ENCODE assay signal across 8 cellular contexts in the genomic region with DNA sequence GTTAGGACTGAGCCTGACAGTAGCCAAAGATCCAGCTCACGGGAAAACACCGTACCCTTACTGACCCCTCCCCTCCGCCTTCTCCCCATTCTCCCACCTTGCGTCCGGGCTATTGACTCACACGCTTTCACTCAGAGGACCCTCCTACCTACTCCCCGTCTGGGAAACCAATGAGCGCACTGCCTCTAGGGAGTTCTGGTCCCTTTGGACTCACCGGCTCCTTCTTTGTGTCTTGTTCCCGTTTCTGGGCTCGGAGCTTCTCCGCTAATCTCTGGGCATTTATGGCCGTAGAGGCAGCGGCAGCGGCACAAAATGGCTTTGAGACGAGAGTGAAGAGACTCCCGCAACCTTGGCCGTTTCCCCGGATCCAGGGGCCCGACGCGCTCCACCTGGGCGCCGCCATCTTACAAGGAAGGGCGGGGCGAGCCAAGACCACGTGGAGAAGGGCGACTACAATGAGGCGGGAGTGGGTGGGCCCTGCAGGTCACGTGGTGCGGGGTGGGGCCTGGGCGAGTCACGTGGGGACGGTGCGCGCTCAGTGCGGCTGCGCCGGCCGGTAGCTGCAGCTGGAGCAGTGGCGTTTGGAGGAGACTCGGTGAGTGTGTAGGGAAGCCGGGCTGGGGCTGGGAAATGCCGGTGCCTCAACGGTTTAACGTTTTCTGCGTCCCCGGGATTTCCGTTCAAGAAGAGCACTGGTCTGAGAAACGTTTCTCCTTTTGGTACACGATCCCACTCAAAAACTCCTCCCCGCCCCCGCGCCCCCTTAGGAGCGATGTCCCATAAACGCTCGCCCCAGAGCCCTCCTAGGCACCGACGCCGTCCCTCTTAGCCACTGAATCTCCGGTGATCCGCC. TPM values are rescaled to one million over a fixed set of nuclear protein-coding genes. Genes with fewer than 3 reads are reported as not detected.
DNase-seq lines count a peak whose midpoint lies in the region; ATAC-seq and TF ChIP-seq lines count a peak whose summit lies in the region.

A gene (plus strand): TSS at position 547 of the 853 bp plus-strand sequence. CDS start 23,220 bp downstream, outside the sequence.
A gene with protein sequence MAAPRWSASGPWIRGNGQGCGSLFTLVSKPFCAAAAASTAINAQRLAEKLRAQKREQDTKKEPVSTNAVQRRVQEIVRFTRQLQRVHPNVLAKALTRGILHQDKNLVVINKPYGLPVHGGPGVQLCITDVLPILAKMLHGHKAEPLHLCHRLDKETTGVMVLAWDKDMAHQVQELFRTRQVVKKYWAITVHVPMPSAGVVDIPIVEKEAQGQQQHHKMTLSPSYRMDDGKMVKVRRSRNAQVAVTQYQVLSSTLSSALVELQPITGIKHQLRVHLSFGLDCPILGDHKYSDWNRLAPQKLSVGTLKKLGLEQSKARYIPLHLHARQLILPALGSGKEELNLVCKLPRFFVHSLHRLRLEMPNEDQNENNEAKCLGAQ (minus strand): TSS at position 415 of the 853 bp plus-strand sequence. CDS start 12 bp downstream, at position 403.

- H3K36me3 Mint-ChIP-seq in progenitor cell of endocrine pancreas (ENCODE audit: insufficient read depth) = peaks cover 7% of the 10 kb centered on the region

- no peaks in the 10 kb centered on the region for H3K27me3 ChIP-seq in upper lobe of right lung

- peak; percentile 65 for DNase-seq in NCI-H1694 (lab: John Stamatoyannopoulos, UW)
- peak; percentile 92 for DNase-seq in amniotic epithelial cell (ENCODE audit: low read depth)
- DNase-seq in left cardiac atrium = peak; percentile 98
- peak; percentile 99 for DNase-seq in progenitor cell of endocrine pancreas (ENCODE audit: low spot score, unreplicated experiment)
- DNase-seq in upper lobe of right lung = peak; percentile 99

- intact Hi-C loops in T-helper 1 cell treated with Interleukin-12 subunit alpha and Interleukin-12 subunit beta and Interleukin-4 antibody, amounts not matched to agents 30 ng/mL and 1 ng/mL, for 36 hours (cut with micrococcal nuclease) = loop anchor here (1.0 to 5.0 kb wide), 17 partner anchors 17 to 1257 kb away; a partner anchor contains a TSS
- intact Hi-C loops in left cardiac atrium (cut with DNase I) = loop anchor here in 1 of 2 donors (10.0 kb wide), 1 partner anchor 53 kb away; a partner anchor contains a TSS
- intact Hi-C loops in upper lobe of right lung (cut with DNase I) = no loop called here

- no peaks in the 10 kb centered on the region for H3K27me3 Mint-ChIP-seq in progenitor cell of endocrine pancreas

- peak within 1 kb of the TSS; percentile 76 for H3K4me3 ChIP-seq in upper lobe of right lung

- H3K9me3 ChIP-seq in upper lobe of right lung = no peaks in the 10 kb centered on the region

- ATAC-seq in GM18498 (IDR thresholded peaks at IDR 0.05; ENCODE audit: unreplicated experiment) = peak; percentile 96
- peak; percentile 96 for ATAC-seq in HG02885 (IDR thresholded peaks at IDR 0.05; ENCODE audit: poor library complexity, unreplicated experiment)
- peak; percentile 99 to 100 for ATAC-seq in left cardiac atrium
- peak; percentile 99 for ATAC-seq in upper lobe of right lung

- H3K27ac Mint-ChIP-seq in progenitor cell of endocrine pancreas = peak within 1 kb of the TSS; percentile 100

- peaks cover 20% of the 10 kb centered on the region for H3K36me3 ChIP-seq in upper lobe of right lung

- H3K27ac ChIP-seq in upper lobe of right lung = peak within 1 kb of the TSS; percentile 82

- TF ChIP-seq CTCF in progenitor cell of endocrine pancreas (IDR thresholded peaks at IDR 0.05; ENCODE audit: unreplicated experiment) (no peak), upper lobe of right lung (IDR thresholded peaks at IDR 0.05) (no peak)

- H3K9me3 Mint-ChIP-seq in progenitor cell of endocrine pancreas (ENCODE audit: low read depth) = no peaks in the 10 kb centered on the region

- peak within 1 kb of the TSS; percentile 98 for H3K4me3 Mint-ChIP-seq in progenitor cell of endocrine pancreas (ENCODE audit: low read depth)

- H3K4me1 ChIP-seq in upper lobe of right lung = peaks cover 10% of the 10 kb centered on the region

- peaks cover 20% of the 10 kb centered on the region for H3K4me1 Mint-ChIP-seq in progenitor cell of endocrine pancreas (ENCODE audit: low read depth)

RNA-seq across cellular contexts. Expression of the first gene that starts in this region (rescaled TPM):
- 13.4 and 14.0 TPM in 2 replicates for total RNA-seq in T-helper 1 cell treated with Interleukin-12 subunit alpha and Interleukin-12 subunit beta and Interleukin-4 antibody, amounts not matched to agents 30 ng/mL and 1 ng/mL, for 36 hours
- total RNA-seq in left cardiac atrium (10 to 100 TPM; 14.8 to 19.1 TPM), progenitor cell of endocrine pancreas (32.4 and 35.2 TPM in 2 replicates), upper lobe of right lung (37.5 TPM)

RNA-seq across cellular contexts. Expression of the second gene that starts in this region (rescaled TPM):
- 32.2 and 36.9 TPM in 2 replicates for total RNA-seq in T-helper 1 cell treated with Interleukin-12 subunit alpha and Interleukin-12 subunit beta and Interleukin-4 antibody, amounts not matched to agents 30 ng/mL and 1 ng/mL, for 36 hours
- total RNA-seq in left cardiac atrium (10 to 100 TPM; 18.9 to 19.2 TPM), progenitor cell of endocrine pancreas (41.0 and 44.1 TPM in 2 replicates), upper lobe of right lung (21.6 TPM)

Comparison
In these comparisons a context has a peak if more than half of its experiments do, and no peak if none do; other contexts are left out.
1. Peak in every context shown above with its lines: DNase-seq, ATAC-seq, H3K4me3 ChIP-seq and H3K27ac ChIP-seq.